8 cellular contexts compared by ENCODE assay signal in the genomic region with DNA sequence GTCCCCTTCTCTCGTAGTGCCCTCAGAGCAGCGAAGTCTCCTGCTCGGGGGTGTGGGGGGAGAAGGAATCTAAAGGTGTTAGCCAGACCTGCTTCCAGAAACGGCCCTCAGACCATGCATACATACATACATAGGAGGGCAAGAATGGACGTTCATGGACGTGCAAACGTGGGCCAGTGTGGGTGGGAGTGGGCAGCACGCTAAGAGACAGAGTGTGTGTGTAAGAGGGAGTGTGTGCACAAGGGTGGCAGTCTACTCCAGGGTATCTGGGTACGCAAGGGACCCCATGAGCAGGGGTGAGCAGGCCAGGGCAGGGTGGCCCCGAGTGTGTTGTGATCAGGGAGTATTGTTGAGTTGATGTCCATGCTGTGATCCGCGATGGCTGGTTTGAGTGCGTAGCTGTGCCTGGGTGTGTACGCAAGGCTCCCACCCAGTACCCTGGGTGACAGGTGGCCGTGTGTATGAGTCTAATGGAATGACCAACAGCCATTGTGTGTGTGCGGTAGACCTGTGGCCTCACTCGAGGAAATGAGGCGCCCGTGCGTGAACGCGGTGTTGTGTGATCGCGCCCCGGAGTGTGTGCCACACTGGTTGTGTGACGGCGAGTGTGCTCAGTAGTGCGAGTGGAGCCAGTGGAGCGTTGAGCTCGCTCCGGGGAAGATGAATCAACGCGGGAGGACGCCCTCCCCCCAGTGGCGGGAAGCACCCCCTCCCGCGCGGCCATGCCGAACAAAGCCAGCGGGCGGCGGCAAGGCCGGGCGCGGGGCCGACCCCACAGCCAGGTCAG. TPM values are rescaled to one million over a fixed set of nuclear protein-coding genes. Genes with fewer than 3 reads are reported as not detected.
DNase-seq lines count a peak whose midpoint lies in the region; ATAC-seq lines count a peak whose summit lies in the region.

No MANE protein-coding gene starts in this region.

- H3K9me3 Mint-ChIP-seq in T-cell, result no peaks in the 10 kb centered on the region

- no peaks in the 10 kb centered on the region for H3K9me3 ChIP-seq in esophagus (ENCODE audit: control insufficient read depth in 2 of 2, insufficient read depth in 1 of 2, low read depth in 1 of 2, low read length in 1 of 2)

- H3K27me3 ChIP-seq in esophagus (ENCODE audit: control insufficient read depth in 1 of 2, insufficient read depth in 2 of 2, low read length in 2 of 2) (peaks cover 0 to 4% of the 10 kb centered on the region in 2 donors), rectal smooth muscle tissue (ENCODE audit: control insufficient read depth, insufficient read depth, low read length) (peaks cover 13% of the 10 kb centered on the region)

- H3K4me1 ChIP-seq in esophagus (ENCODE audit: control insufficient read depth in 2 of 2, insufficient read depth in 2 of 2, low read length in 1 of 2) (peaks cover 4 to 8% of the 10 kb centered on the region in 2 donors), rectal smooth muscle tissue (ENCODE audit: control insufficient read depth, insufficient read depth, low read length) (no peaks in the 10 kb centered on the region)

- H3K27ac Mint-ChIP-seq in T-cell, result peak overlapping the region; percentile 59 to 66

- H3K27me3 Mint-ChIP-seq in T-cell, result peaks cover 21 to 28% of the 10 kb centered on the region in 2 donors

- H3K36me3 ChIP-seq in esophagus (ENCODE audit: control insufficient read depth in 2 of 2, insufficient read depth in 2 of 2, low read length in 1 of 2) (no peaks in the 10 kb centered on the region), rectal smooth muscle tissue (ENCODE audit: control insufficient read depth, insufficient read depth, low read length) (no peaks in the 10 kb centered on the region)

- H3K4me3 Mint-ChIP-seq in T-cell, result peak overlapping the region; percentile 84 to 91 (median 85)

- H3K27ac ChIP-seq in esophagus (ENCODE audit: low read depth in 2 of 2, low read length in 1 of 2) (no peak overlapping the region), rectal smooth muscle tissue (ENCODE audit: low read depth, low read length) (no peak overlapping the region)

- no peak overlapping the region for H3K9ac ChIP-seq in rectal smooth muscle tissue (ENCODE audit: low read length)

- no peaks in the 10 kb centered on the region for H3K36me3 Mint-ChIP-seq in T-cell

- peak; percentile 5 for DNase-seq in NCI-H1105 treated with DMSO at 0.1 percent for 48 hours (lab: John Stamatoyannopoulos, UW)
- no peak for DNase-seq in NCI-H1105 (lab: John Stamatoyannopoulos, UW)
- no peak for DNase-seq in T-cell
- DNase-seq in left colon, result no peak
- no peak for DNase-seq in NAMALWA (ENCODE audit: low spot score)

- intact Hi-C loops in left colon (cut with DNase I, micrococcal nuclease), result no loop called here

- peak overlapping the region; percentile 61 for H3K4me3 ChIP-seq in esophagus (ENCODE audit: low read depth in 1 of 2, low read length in 2 of 2)
- peak overlapping the region; percentile 37 for H3K4me3 ChIP-seq in rectal smooth muscle tissue (ENCODE audit: low read length)

- CTCF ChIA-PET in T-cell (lab: Charles Lee), result no interaction called here

- ATAC-seq in HG02763 (IDR thresholded peaks at IDR 0.05; ENCODE audit: unreplicated experiment) (peak; percentile 11), T-cell (replicated peaks in 1 of 4) (peak in 3 of 4 experiments; percentile 13 to 21 (median 19)), left colon (no peak)

- H3K4me1 Mint-ChIP-seq in T-cell, result peaks cover 8 to 12% (median 11%) of the 10 kb centered on the region in 3 donors

- 30 to 32% methylated on average over 37 to 46 of the region's 46 CpGs for WGBS in esophagus, 2 donors

- POLR2A ChIA-PET in T-cell (lab: Charles Lee), result no interaction called here

RNA-seq across cellular contexts. Expression of a gene that starts 0.8 kb away (rescaled TPM):
- 1 to 10 TPM in 1 of 5 donors, under 1 TPM in 4; 0.33 to 1.2 (median 0.64) TPM for total RNA-seq in T-cell
- under 1 TPM; 0.43 to 0.72 TPM for polyA plus RNA-seq in esophagus
- 1 to 10 TPM; 1.7 to 1.9 TPM for total RNA-seq in left colon

RNA-seq across cellular contexts. Expression of a gene that starts 21.2 kb away (rescaled TPM):
- total RNA-seq in T-cell (not detected), left colon (not detected)
- polyA plus RNA-seq in esophagus, result not detected

RNA-seq across cellular contexts. Expression of a gene that starts 21.3 kb away (rescaled TPM):
- total RNA-seq in T-cell, result not detected
- not detected for polyA plus RNA-seq in esophagus
- total RNA-seq in left colon, result not detected

RNA-seq across cellular contexts. Expression of a gene that starts 38.2 kb away (rescaled TPM):
- 10 to 100 TPM; 20.2 to 39.3 (median 30.0) TPM for total RNA-seq in T-cell
- 10 to 100 TPM; 15.7 to 21.3 TPM for polyA plus RNA-seq in esophagus
- 10 to 100 TPM; 34.8 to 37.2 TPM for total RNA-seq in left colon

RNA-seq across cellular contexts. Expression of a gene that starts 60.0 kb away (rescaled TPM):
- total RNA-seq in T-cell (1 to 10 TPM; 1.6 to 3.1 (median 2.8) TPM), left colon (100 to 1,000 TPM in 1 of 2 donors, 10 to 100 TPM in 1; 93.4 to 141 TPM)
- under 1 TPM; 0.01 to 0.08 TPM for polyA plus RNA-seq in esophagus
